16 cellular contexts compared by ENCODE assay signal in genomic region chr15:85019815-85020590, GRCh38. TPM values are rescaled to one million over a fixed set of nuclear protein-coding genes. Genes with fewer than 3 reads are reported as not detected.
DNase-seq lines count a peak whose midpoint lies in the region; ATAC-seq and TF ChIP-seq lines count a peak whose summit lies in the region.
"Had no signal": no experiment of that assay in that cellular context is flagged by ENCODE, and none has a peak within 500 bp of the region (broad histone marks: within the 10 kb centered on the region; RNA-seq: fewer than 3 reads in every experiment).

No MANE protein-coding gene starts in this region.

- no peaks in the 10 kb centered on the region for H3K36me3 ChIP-seq in HUES64 (ENCODE audit: insufficient read depth, low read length)
- H3K36me3 ChIP-seq in spleen, result no peaks in the 10 kb centered on the region
- H3K36me3 ChIP-seq: heart right ventricle had no signal

- ATAC-seq in GM18498 (IDR thresholded peaks at IDR 0.05; ENCODE audit: unreplicated experiment) (peak; percentile 63), GM21423 (IDR thresholded peaks at IDR 0.05; ENCODE audit: unreplicated experiment) (peak; percentile 43)
- ATAC-seq: heart right ventricle had no signal

- TF ChIP-seq POLR2A in spleen (IDR thresholded peaks at IDR 0.05), result no peak

- H3K27ac ChIP-seq in HUES64 (ENCODE audit: low read depth, low read length) (peak overlapping the region; percentile 3; the same call in 1 of the 2 replicates), spleen (peak overlapping the region in 1 of 8 donors; percentile 1)
- H3K27ac ChIP-seq: epithelial cell of prostate, heart right ventricle had no signal

- no peak overlapping the region for H3K4me3 ChIP-seq in HUES64 (ENCODE audit: low read length)
- H3K4me3 ChIP-seq in spleen, result no peak overlapping the region
- H3K4me3 ChIP-seq: heart right ventricle had no signal

- peaks cover 9% of the 10 kb centered on the region; the same call in 1 of the 2 replicates for H3K4me1 ChIP-seq in HUES64 (ENCODE audit: insufficient read depth, low read length)
- H3K4me1 ChIP-seq in spleen, result peaks cover 2 to 36% (median 11%) of the 10 kb centered on the region in 6 donors

- intact Hi-C loops in spleen (cut with DNase I; ENCODE audit: low total_unique reads), result no loop called here

- H3K9me3 ChIP-seq in HUES64 (ENCODE audit: insufficient read depth, low read depth, low read length) (no peaks in the 10 kb centered on the region), spleen (no peaks in the 10 kb centered on the region)
- H3K9me3 ChIP-seq: heart right ventricle had no signal

- no peak for TF ChIP-seq CTCF in spleen (IDR thresholded peaks at IDR 0.05 in 8 of 11, conservative IDR thresholded peaks at IDR 0.05 in 3 of 11)

- DNase-seq in fibroblast of gingiva (ENCODE audit: low read depth) (peak; percentile 55), spleen (no peak), NCI-H2171 treated with DMSO at 0.1 percent for 48 hours (lab: John Stamatoyannopoulos, UW) (no peak), mucosa of gallbladder (ENCODE audit: low spot score) (no peak)
- no peak for DNase-seq in stimulated activated CD8-positive, alpha-beta memory T cell treated with anti-CD3 and anti-CD28 coated beads, Interleukin-4, amount 100 ng/mL, for 48 hours
- DNase-seq: activated CD4-positive, alpha-beta T cell treated with anti-CD3 and anti-CD28 coated beads, Interleukin-2, amount 50 U/mL, for 4 hours; activated naive CD4-positive, alpha-beta T cell; AML-193; heart right ventricle; Kasumi-1; NCI-H1930; stimulated activated CD4-positive, alpha-beta T cell treated with anti-CD3 and anti-CD28 coated beads, Interleukin-2, amount 100 ng/mL, for 48 hours had no signal

- H3K9ac ChIP-seq in HUES64 (ENCODE audit: low read depth, low read length), result no peak overlapping the region

- H3K27me3 ChIP-seq in HUES64 (ENCODE audit: insufficient read depth, low read length) (no peaks in the 10 kb centered on the region), spleen (replicated peaks in 1 of 7) (no peaks in the 10 kb centered on the region)
- H3K27me3 ChIP-seq: heart right ventricle had no signal

- WGBS in HUES64, result 82% methylated on average over 14 of the region's 15 CpGs
- 71 to 83% (median 81%) methylated on average over 15 of the region's 15 CpGs for WGBS in spleen, 5 donors

RNA-seq across cellular contexts. Expression of gene PDE8A, which starts 38.3 kb away (rescaled TPM):
- 3.1 TPM for polyA plus RNA-seq in HUES64 (2013, experiment 1 of 2)
- polyA plus RNA-seq in HUES64 (2013, experiment 2 of 2), result 5.3 TPM
- 10 to 100 TPM; 24.2 to 52.2 (median 39.8) TPM for total RNA-seq in spleen
- 10 to 100 TPM; 13.2 to 22.7 (median 14.9) TPM for polyA plus RNA-seq in spleen
- total RNA-seq in mucosa of gallbladder, result 80.0 TPM
